Comparison of ENCODE assay signal across 1 cellular context in the genomic region with DNA sequence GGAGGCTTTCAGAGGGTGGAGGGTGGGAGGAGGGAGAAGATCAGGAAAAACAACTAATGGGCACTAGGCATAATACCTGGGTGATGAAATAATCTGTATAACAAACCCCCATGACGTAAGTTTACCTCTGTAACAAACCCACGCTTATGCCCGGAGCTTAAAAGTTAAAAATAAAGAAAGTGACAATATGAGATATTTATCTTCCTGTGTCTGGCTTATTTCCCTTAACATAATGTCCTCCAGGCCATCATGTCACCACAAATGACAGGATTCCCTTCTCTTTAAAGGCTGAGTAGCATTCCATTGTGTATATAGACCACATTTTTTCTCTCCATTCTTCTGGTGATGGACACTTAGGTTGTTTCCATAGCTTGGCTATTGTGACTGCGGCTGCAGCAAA.
TF ChIP-seq lines count a peak whose summit lies in the region.

No MANE protein-coding gene starts in this region.

TF ChIP-seq in GM23338, 12 proteins besides CTCF, POLR2A, EP300 and RAD21 (continued from another document):
- TF ChIP-seq, protein P1, sequence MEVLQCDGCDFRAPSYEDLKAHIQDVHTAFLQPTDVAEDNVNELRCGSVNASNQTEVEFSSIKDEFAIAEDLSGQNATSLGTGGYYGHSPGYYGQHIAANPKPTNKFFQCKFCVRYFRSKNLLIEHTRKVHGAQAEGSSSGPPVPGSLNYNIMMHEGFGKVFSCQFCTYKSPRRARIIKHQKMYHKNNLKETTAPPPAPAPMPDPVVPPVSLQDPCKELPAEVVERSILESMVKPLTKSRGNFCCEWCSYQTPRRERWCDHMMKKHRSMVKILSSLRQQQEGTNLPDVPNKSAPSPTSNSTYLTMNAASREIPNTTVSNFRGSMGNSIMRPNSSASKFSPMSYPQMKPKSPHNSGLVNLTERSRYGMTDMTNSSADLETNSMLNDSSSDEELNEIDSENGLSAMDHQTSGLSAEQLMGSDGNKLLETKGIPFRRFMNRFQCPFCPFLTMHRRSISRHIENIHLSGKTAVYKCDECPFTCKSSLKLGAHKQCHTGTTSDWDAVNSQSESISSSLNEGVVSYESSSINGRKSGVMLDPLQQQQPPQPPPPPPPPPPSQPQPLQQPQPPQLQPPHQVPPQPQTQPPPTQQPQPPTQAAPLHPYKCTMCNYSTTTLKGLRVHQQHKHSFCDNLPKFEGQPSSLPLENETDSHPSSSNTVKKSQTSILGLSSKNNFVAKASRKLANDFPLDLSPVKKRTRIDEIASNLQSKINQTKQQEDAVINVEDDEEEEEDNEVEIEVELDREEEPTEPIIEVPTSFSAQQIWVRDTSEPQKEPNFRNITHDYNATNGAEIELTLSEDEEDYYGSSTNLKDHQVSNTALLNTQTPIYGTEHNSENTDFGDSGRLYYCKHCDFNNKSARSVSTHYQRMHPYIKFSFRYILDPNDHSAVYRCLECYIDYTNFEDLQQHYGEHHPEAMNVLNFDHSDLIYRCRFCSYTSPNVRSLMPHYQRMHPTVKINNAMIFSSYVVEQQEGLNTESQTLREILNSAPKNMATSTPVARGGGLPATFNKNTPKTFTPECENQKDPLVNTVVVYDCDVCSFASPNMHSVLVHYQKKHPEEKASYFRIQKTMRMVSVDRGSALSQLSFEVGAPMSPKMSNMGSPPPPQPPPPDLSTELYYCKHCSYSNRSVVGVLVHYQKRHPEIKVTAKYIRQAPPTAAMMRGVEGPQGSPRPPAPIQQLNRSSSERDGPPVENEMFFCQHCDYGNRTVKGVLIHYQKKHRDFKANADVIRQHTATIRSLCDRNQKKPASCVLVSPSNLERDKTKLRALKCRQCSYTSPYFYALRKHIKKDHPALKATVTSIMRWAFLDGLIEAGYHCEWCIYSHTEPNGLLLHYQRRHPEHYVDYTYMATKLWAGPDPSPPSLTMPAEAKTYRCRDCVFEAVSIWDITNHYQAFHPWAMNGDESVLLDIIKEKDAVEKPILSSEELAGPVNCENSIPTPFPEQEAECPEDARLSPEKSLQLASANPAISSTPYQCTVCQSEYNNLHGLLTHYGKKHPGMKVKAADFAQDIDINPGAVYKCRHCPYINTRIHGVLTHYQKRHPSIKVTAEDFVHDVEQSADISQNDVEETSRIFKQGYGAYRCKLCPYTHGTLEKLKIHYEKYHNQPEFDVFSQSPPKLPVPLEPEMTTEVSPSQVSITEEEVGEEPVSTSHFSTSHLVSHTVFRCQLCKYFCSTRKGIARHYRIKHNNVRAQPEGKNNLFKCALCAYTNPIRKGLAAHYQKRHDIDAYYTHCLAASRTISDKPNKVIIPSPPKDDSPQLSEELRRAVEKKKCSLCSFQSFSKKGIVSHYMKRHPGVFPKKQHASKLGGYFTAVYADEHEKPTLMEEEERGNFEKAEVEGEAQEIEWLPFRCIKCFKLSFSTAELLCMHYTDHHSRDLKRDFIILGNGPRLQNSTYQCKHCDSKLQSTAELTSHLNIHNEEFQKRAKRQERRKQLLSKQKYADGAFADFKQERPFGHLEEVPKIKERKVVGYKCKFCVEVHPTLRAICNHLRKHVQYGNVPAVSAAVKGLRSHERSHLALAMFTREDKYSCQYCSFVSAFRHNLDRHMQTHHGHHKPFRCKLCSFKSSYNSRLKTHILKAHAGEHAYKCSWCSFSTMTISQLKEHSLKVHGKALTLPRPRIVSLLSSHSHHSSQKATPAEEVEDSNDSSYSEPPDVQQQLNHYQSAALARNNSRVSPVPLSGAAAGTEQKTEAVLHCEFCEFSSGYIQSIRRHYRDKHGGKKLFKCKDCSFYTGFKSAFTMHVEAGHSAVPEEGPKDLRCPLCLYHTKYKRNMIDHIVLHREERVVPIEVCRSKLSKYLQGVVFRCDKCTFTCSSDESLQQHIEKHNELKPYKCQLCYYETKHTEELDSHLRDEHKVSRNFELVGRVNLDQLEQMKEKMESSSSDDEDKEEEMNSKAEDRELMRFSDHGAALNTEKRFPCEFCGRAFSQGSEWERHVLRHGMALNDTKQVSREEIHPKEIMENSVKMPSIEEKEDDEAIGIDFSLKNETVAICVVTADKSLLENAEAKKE (CRISPR knock-in tag; IDR thresholded peaks at IDR 0.05), result no peak
- TF ChIP-seq STAT1 (IDR thresholded peaks at IDR 0.05; ENCODE audit: unreplicated experiment), result no peak
- TF ChIP-seq, protein P2, sequence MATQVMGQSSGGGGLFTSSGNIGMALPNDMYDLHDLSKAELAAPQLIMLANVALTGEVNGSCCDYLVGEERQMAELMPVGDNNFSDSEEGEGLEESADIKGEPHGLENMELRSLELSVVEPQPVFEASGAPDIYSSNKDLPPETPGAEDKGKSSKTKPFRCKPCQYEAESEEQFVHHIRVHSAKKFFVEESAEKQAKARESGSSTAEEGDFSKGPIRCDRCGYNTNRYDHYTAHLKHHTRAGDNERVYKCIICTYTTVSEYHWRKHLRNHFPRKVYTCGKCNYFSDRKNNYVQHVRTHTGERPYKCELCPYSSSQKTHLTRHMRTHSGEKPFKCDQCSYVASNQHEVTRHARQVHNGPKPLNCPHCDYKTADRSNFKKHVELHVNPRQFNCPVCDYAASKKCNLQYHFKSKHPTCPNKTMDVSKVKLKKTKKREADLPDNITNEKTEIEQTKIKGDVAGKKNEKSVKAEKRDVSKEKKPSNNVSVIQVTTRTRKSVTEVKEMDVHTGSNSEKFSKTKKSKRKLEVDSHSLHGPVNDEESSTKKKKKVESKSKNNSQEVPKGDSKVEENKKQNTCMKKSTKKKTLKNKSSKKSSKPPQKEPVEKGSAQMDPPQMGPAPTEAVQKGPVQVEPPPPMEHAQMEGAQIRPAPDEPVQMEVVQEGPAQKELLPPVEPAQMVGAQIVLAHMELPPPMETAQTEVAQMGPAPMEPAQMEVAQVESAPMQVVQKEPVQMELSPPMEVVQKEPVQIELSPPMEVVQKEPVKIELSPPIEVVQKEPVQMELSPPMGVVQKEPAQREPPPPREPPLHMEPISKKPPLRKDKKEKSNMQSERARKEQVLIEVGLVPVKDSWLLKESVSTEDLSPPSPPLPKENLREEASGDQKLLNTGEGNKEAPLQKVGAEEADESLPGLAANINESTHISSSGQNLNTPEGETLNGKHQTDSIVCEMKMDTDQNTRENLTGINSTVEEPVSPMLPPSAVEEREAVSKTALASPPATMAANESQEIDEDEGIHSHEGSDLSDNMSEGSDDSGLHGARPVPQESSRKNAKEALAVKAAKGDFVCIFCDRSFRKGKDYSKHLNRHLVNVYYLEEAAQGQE (IDR thresholded peaks at IDR 0.05; ENCODE audit: unreplicated experiment), result no peak
